In genomic region chr6:70415247-70415646, GRCh38 we compare ENCODE assay signal across 11 cellular contexts. TPM values are rescaled to one million over a fixed set of nuclear protein-coding genes. Genes with fewer than 3 reads are reported as not detected.
A peak's percentile ranks its signal among the peaks of the same experiment; 100 is the strongest.
DNase-seq lines count a peak whose midpoint lies in the region; ATAC-seq, FAIRE-seq and TF ChIP-seq lines count a peak whose summit lies in the region.
"Had no signal": no experiment of that assay in that cellular context is flagged by ENCODE, and none has a peak within 500 bp of the region (broad histone marks: within the 10 kb centered on the region; RNA-seq: fewer than 3 reads in every experiment).

No MANE protein-coding gene starts in this region.

- no peak for TF ChIP-seq CTCF in bronchial epithelial cell (IDR thresholded peaks at IDR 0.05; ENCODE audit: insufficient read depth, low read length, severe bottlenecking)

- no peak for ATAC-seq in GM18907 (IDR thresholded peaks at IDR 0.05; ENCODE audit: unreplicated experiment)
- no peak for ATAC-seq in GM19023 (IDR thresholded peaks at IDR 0.05; ENCODE audit: unreplicated experiment)

- H3K9me3 ChIP-seq in Karpas-422 (ENCODE audit: low read length), result no peaks in the 10 kb centered on the region

- peak overlapping the region; percentile 81 for H3K4me3 ChIP-seq in Karpas-422 (ENCODE audit: low read length)
- H3K4me3 ChIP-seq in bronchial epithelial cell (ENCODE audit: low read depth, low read length), result peak overlapping the region; percentile 93

- H3K9me2 ChIP-seq in Karpas-422 (replicated peaks; ENCODE audit: insufficient read depth, low read length), result no peaks in the 10 kb centered on the region

- H3K27ac ChIP-seq in Karpas-422 (ENCODE audit: low read length), result peak overlapping the region; percentile 30

- H3K9ac ChIP-seq in Karpas-422 (ENCODE audit: low read length), result peak overlapping the region; percentile 84

- H3K36me3 ChIP-seq in Karpas-422 (ENCODE audit: insufficient read depth, low read length), result peaks cover 27% of the 10 kb centered on the region
- H3K36me3 ChIP-seq in bronchial epithelial cell (ENCODE audit: control insufficient read depth, insufficient read depth, low read length), result peaks cover 9% of the 10 kb centered on the region

- H3K4me1 ChIP-seq in Karpas-422 (ENCODE audit: low read length), result peaks cover 15% of the 10 kb centered on the region

- FAIRE-seq in bronchial epithelial cell (lab: Jason Lieb, UNC), result no peak

- peak; percentile 7 for DNase-seq in NOMO-1 treated with DMSO at 0.1 percent for 48 hours (lab: John Stamatoyannopoulos, UW; ENCODE audit: unreplicated experiment)
- no peak for DNase-seq in NOMO-1 treated with dmso at 0.1 percent for 144 hours (lab: John Stamatoyannopoulos, UW; ENCODE audit: unreplicated experiment)
- DNase-seq in Karpas-422, result peak; percentile 56
- peak; percentile 1 for DNase-seq in bronchial epithelial cell (ENCODE audit: low read depth)
- peak; percentile 42 for DNase-seq in pons (ENCODE audit: low spot score)
- no peak for DNase-seq in activated CD4-positive, CD25-positive, alpha-beta regulatory T cell (lab: John Stamatoyannopoulos, UW)
- DNase-seq: 8988T, activated gamma-delta T cell treated with Interleukin-2 at 50 U/mL for 16 hours, Right ventricle myocardium superior had no signal

- H4K20me1 ChIP-seq in Karpas-422 (ENCODE audit: insufficient read depth, low read depth, low read length), result no peaks in the 10 kb centered on the region

- H2AFZ ChIP-seq in Karpas-422 (ENCODE audit: low read length), result no peak overlapping the region

- H3K79me2 ChIP-seq in Karpas-422 (ENCODE audit: low read length), result peaks cover 66% of the 10 kb centered on the region

- peak overlapping the region; percentile 81 for H3K4me2 ChIP-seq in Karpas-422 (ENCODE audit: low read depth, low read length, poor library complexity, severe bottlenecking)

- H3K27me3 ChIP-seq in Karpas-422 (ENCODE audit: low read length), result no peaks in the 10 kb centered on the region
- H3K27me3 ChIP-seq in bronchial epithelial cell (ENCODE audit: control insufficient read depth, insufficient read depth, low read length), result no peaks in the 10 kb centered on the region

RNA-seq across cellular contexts. Expression of gene FAM135A, which starts 1.9 kb away (rescaled TPM):
- total RNA-seq in Karpas-422 (2014; rRNA removed; shearing (Covaris generic); ENCODE audit: low replicate concordance), result 52.9 and 83.0 TPM in 2 replicates
- 61.6 and 82.2 TPM in 2 replicates for total RNA-seq in bronchial epithelial cell

Comparison
In these comparisons a context has a peak if more than half of its experiments do, and no peak if none do; other contexts are left out.
1. DNase-seq: peak in NOMO-1 treated with DMSO at 0.1 percent for 48 hours (single experiment), Karpas-422 (single experiment), bronchial epithelial cell (single experiment) and pons (single experiment); none in NOMO-1 treated with dmso at 0.1 percent for 144 hours (single experiment) and activated CD4-positive, CD25-positive, alpha-beta regulatory T cell (0 of 4).